Comparison of ENCODE assay signal across 9 cellular contexts in genomic region chr1:170664828-170665617, GRCh38. TPM values are rescaled to one million over a fixed set of nuclear protein-coding genes. Genes with fewer than 3 reads are reported as not detected.
DNase-seq lines count a peak whose midpoint lies in the region; ATAC-seq and TF ChIP-seq lines count a peak whose summit lies in the region.
"Had no signal": no experiment of that assay in that cellular context is flagged by ENCODE, and none has a peak within 500 bp of the region (broad histone marks: within the 10 kb centered on the region; RNA-seq: fewer than 3 reads in every experiment).

No MANE protein-coding gene starts in this region.

- no peaks in the 10 kb centered on the region for H3K9me2 ChIP-seq in neural cell (ENCODE audit: insufficient read depth, low read length)

- H3K4me3 ChIP-seq in DND-41 (ENCODE audit: low read depth in 1 of 2, low read length in 2 of 2) (no peak overlapping the region), esophagus squamous epithelium (peak overlapping the region; percentile 50 to 66 (median 57)), neural cell (ENCODE audit: low read length) (peak overlapping the region; percentile 66)

- no peak for ATAC-seq in DND-41 (ENCODE audit: insufficient read depth, low read depth)
- ATAC-seq in GM18861 (IDR thresholded peaks at IDR 0.05; ENCODE audit: unreplicated experiment) = no peak

- no peaks in the 10 kb centered on the region for H3K36me3 ChIP-seq in DND-41 (ENCODE audit: insufficient read depth, low read length)
- no peaks in the 10 kb centered on the region for H3K36me3 ChIP-seq in esophagus squamous epithelium
- no peaks in the 10 kb centered on the region for H3K36me3 ChIP-seq in neural cell (ENCODE audit: insufficient read depth, low read length)

- H3K9ac ChIP-seq in DND-41 (ENCODE audit: low read depth, low read length) (no peak overlapping the region), neural cell (ENCODE audit: low read length) (no peak overlapping the region)

- H3K79me2 ChIP-seq in DND-41 (ENCODE audit: insufficient read depth, low read length) (no peaks in the 10 kb centered on the region), neural cell (replicated peaks; ENCODE audit: insufficient read depth, low read length) (no peaks in the 10 kb centered on the region)

- H3K27ac ChIP-seq in DND-41 (ENCODE audit: low read length) (no peak overlapping the region), esophagus squamous epithelium (peak overlapping the region; percentile 77 to 91 (median 86)), neural cell (ENCODE audit: low read length) (no peak overlapping the region)

- TF ChIP-seq RAD21 in neural cell (conservative IDR thresholded peaks at IDR 0.05) = no peak

- peak overlapping the region; percentile 19; the same call in 1 of the 2 replicates for H2AFZ ChIP-seq in DND-41 (ENCODE audit: low read depth, low read length)
- no peak overlapping the region for H2AFZ ChIP-seq in neural cell (ENCODE audit: low read depth, low read length)

- H3K4me2 ChIP-seq in DND-41 (ENCODE audit: insufficient read depth, low read length) (no peak overlapping the region), neural cell (ENCODE audit: low read length) (peak overlapping the region; percentile 44)

- TF ChIP-seq EP300 in neural cell (conservative IDR thresholded peaks at IDR 0.05; ENCODE audit: poor library complexity, severe bottlenecking) = no peak

- TF ChIP-seq CTCF in DND-41 (IDR thresholded peaks at IDR 0.05; ENCODE audit: borderline replicate concordance, extremely low read depth, low read length, poor library complexity, severe bottlenecking) = no peak
- no peak for TF ChIP-seq CTCF in esophagus squamous epithelium (IDR thresholded peaks at IDR 0.05)
- no peak for TF ChIP-seq CTCF in neural cell (IDR thresholded peaks at IDR 0.05; ENCODE audit: poor library complexity, severe bottlenecking)

- peaks cover 8% of the 10 kb centered on the region for H3F3A ChIP-seq in neural cell (ENCODE audit: insufficient read depth, low read length, poor library complexity, severe bottlenecking)

- no peaks in the 10 kb centered on the region for H4K20me1 ChIP-seq in DND-41 (ENCODE audit: insufficient read depth, low read length)
- no peaks in the 10 kb centered on the region for H4K20me1 ChIP-seq in neural cell (ENCODE audit: insufficient read depth)

- intact Hi-C loops in esophagus squamous epithelium (cut with DNase I) = no loop called here

- DNase-seq in DND-41 = no peak
- peak; percentile 30 to 81 for DNase-seq in NCI-H526 (lab: John Stamatoyannopoulos, UW)
- no peak for DNase-seq in esophagus squamous epithelium (lab: John Stamatoyannopoulos, UW)
- DNase-seq in NCI-H146 (lab: John Stamatoyannopoulos, UW) = no peak
- DNase-seq in HT-29 (ENCODE audit: low spot score) = no peak
- DNase-seq in effector CD4-positive, alpha-beta T cell = no peak

- WGBS in esophagus squamous epithelium, 2 donors = 32 to 42% methylated on average over 17 to 19 of the region's 37 CpGs

- H3K9me3 ChIP-seq in DND-41 (ENCODE audit: insufficient read depth, low read length, severe bottlenecking) = no peaks in the 10 kb centered on the region
- H3K9me3 ChIP-seq in esophagus squamous epithelium = no peaks in the 10 kb centered on the region
- H3K9me3 ChIP-seq in neural cell (ENCODE audit: low read length) = no peaks in the 10 kb centered on the region

- H3K4me1 ChIP-seq in DND-41 (ENCODE audit: insufficient read depth, low read length) (no peaks in the 10 kb centered on the region), esophagus squamous epithelium (peaks cover 8 to 65% (median 17%) of the 10 kb centered on the region in 3 donors)

- TF ChIP-seq POLR2A in esophagus squamous epithelium (IDR thresholded peaks at IDR 0.05) = no peak

- H3K27me3 ChIP-seq in DND-41 (ENCODE audit: insufficient read depth, low read length, poor library complexity) = no peaks in the 10 kb centered on the region
- H3K27me3 ChIP-seq in esophagus squamous epithelium = peaks cover 0 to 100% (median 0%) of the 10 kb centered on the region in 4 donors
- peaks cover 100% of the 10 kb centered on the region for H3K27me3 ChIP-seq in neural cell (ENCODE audit: insufficient read depth, low read depth, low read length)

TF ChIP-seq in neural cell, 6 proteins besides CTCF, POLR2A, EP300 and RAD21:
- peak; percentile 8 for TF ChIP-seq MXI1 (conservative IDR thresholded peaks at IDR 0.05; ENCODE audit: poor library complexity, severe bottlenecking)
- no peak for TF ChIP-seq REST (IDR thresholded peaks at IDR 0.05; ENCODE audit: borderline replicate concordance)
- peak; percentile 43 for TF ChIP-seq EZH2 (IDR thresholded peaks at IDR 0.05; ENCODE audit: borderline replicate concordance, insufficient read depth, low read length, poor library complexity, severe bottlenecking)
TF ChIP-seq in neural cell: peak in this region for 2.

RNA-seq across cellular contexts. Expression of gene PRRX1, which starts 1.1 kb away (rescaled TPM):
- 10 to 100 TPM in 2 of 4 donors, 1 to 10 TPM in 2; 2.2 to 20.4 (median 10.3) TPM for total RNA-seq in esophagus squamous epithelium
- polyA plus RNA-seq in neural cell = 0.10 TPM in 1 of 2 replicates, not detected in the other
- polyA minus RNA-seq in neural cell = 0.12 TPM in 1 of 2 replicates, not detected in the other
- not detected in 2 replicates for total RNA-seq in HT-29 (2014; rRNA removed; shearing (Covaris generic))
- polyA plus RNA-seq: IgD-negative memory B cell had no signal

Comparison
In these comparisons a context has a peak if more than half of its experiments do, and no peak if none do; other contexts are left out.
1. DNase-seq: peak in NCI-H526 (2 of 2); none in DND-41 (single experiment), esophagus squamous epithelium (single experiment), NCI-H146 (single experiment), HT-29 (single experiment) and effector CD4-positive, alpha-beta T cell (single experiment).
2. H3K27ac ChIP-seq: peak in esophagus squamous epithelium (4 of 4); none in DND-41 (single experiment) and neural cell (single experiment).
3. H3K4me3 ChIP-seq: peak in esophagus squamous epithelium (4 of 4) and neural cell (single experiment); none in DND-41 (0 of 2).